1 cellular context compared by ENCODE assay signal in the genomic region with DNA sequence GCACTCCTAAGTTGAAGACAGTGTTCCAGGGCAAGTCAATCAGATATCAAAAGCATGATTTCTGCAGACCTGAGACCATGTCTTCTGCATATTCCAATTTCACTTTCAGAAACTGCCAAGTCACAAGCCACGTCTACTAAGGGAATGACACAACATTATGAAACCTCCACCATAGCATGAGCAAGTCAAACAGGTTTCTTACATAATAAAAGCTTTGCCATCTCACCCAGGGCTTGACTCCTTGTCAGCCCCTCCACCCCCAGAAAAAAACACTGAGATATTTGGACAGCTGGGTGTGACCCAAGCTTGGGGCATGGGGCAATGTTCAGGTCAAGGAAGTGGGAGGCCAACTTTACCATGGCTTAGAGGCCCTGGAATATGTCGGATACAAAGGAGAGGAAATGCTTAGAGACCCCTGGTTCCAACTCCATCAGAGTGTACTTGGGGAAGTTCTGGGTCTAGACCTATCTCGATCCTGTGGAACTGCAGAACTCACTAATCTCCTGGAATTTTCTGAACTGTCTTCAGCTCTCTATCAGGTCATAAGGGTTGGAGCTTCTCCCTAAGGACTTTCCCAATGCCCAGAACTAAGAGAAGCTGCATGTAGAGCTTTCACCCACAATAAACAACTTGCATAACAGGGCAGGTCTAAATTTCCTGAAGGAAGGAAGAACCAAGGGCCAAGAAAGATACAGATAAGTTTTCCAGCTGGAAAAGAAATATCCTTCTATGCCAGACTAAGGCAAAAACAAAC.
TF ChIP-seq lines count a peak whose summit lies in the region.

No MANE protein-coding gene starts in this region.

TF ChIP-seq in K562, 482 proteins besides CTCF, POLR2A, EP300 and RAD21 (continued from another document):
- TF ChIP-seq, protein P1, sequence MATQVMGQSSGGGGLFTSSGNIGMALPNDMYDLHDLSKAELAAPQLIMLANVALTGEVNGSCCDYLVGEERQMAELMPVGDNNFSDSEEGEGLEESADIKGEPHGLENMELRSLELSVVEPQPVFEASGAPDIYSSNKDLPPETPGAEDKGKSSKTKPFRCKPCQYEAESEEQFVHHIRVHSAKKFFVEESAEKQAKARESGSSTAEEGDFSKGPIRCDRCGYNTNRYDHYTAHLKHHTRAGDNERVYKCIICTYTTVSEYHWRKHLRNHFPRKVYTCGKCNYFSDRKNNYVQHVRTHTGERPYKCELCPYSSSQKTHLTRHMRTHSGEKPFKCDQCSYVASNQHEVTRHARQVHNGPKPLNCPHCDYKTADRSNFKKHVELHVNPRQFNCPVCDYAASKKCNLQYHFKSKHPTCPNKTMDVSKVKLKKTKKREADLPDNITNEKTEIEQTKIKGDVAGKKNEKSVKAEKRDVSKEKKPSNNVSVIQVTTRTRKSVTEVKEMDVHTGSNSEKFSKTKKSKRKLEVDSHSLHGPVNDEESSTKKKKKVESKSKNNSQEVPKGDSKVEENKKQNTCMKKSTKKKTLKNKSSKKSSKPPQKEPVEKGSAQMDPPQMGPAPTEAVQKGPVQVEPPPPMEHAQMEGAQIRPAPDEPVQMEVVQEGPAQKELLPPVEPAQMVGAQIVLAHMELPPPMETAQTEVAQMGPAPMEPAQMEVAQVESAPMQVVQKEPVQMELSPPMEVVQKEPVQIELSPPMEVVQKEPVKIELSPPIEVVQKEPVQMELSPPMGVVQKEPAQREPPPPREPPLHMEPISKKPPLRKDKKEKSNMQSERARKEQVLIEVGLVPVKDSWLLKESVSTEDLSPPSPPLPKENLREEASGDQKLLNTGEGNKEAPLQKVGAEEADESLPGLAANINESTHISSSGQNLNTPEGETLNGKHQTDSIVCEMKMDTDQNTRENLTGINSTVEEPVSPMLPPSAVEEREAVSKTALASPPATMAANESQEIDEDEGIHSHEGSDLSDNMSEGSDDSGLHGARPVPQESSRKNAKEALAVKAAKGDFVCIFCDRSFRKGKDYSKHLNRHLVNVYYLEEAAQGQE (CRISPR knock-in tag; IDR thresholded peaks at IDR 0.05; ENCODE audit: low read depth), result peak; percentile 66; the same call in 1 of the 2 replicates
- TF ChIP-seq FOSL1 (tag; conservative IDR thresholded peaks at IDR 0.05) (peak; percentile 76), NR4A1 (CRISPR knock-in tag; IDR thresholded peaks at IDR 0.05) (no peak), NR4A1 (tag; IDR thresholded peaks at IDR 0.05) (peak; percentile 90), ZNF197 (CRISPR knock-in tag; IDR thresholded peaks at IDR 0.05; ENCODE audit: low read depth) (peak; percentile 37; the same call in 1 of the 2 replicates), SP2 (IDR thresholded peaks at IDR 0.05; ENCODE audit: extremely low read depth, low read depth, low read length, poor library complexity, severe bottlenecking) (no peak), ZNF668 (CRISPR knock-in tag; IDR thresholded peaks at IDR 0.05) (peak; percentile 6; the same call in 1 of the 2 replicates)
- TF ChIP-seq, protein P2, sequence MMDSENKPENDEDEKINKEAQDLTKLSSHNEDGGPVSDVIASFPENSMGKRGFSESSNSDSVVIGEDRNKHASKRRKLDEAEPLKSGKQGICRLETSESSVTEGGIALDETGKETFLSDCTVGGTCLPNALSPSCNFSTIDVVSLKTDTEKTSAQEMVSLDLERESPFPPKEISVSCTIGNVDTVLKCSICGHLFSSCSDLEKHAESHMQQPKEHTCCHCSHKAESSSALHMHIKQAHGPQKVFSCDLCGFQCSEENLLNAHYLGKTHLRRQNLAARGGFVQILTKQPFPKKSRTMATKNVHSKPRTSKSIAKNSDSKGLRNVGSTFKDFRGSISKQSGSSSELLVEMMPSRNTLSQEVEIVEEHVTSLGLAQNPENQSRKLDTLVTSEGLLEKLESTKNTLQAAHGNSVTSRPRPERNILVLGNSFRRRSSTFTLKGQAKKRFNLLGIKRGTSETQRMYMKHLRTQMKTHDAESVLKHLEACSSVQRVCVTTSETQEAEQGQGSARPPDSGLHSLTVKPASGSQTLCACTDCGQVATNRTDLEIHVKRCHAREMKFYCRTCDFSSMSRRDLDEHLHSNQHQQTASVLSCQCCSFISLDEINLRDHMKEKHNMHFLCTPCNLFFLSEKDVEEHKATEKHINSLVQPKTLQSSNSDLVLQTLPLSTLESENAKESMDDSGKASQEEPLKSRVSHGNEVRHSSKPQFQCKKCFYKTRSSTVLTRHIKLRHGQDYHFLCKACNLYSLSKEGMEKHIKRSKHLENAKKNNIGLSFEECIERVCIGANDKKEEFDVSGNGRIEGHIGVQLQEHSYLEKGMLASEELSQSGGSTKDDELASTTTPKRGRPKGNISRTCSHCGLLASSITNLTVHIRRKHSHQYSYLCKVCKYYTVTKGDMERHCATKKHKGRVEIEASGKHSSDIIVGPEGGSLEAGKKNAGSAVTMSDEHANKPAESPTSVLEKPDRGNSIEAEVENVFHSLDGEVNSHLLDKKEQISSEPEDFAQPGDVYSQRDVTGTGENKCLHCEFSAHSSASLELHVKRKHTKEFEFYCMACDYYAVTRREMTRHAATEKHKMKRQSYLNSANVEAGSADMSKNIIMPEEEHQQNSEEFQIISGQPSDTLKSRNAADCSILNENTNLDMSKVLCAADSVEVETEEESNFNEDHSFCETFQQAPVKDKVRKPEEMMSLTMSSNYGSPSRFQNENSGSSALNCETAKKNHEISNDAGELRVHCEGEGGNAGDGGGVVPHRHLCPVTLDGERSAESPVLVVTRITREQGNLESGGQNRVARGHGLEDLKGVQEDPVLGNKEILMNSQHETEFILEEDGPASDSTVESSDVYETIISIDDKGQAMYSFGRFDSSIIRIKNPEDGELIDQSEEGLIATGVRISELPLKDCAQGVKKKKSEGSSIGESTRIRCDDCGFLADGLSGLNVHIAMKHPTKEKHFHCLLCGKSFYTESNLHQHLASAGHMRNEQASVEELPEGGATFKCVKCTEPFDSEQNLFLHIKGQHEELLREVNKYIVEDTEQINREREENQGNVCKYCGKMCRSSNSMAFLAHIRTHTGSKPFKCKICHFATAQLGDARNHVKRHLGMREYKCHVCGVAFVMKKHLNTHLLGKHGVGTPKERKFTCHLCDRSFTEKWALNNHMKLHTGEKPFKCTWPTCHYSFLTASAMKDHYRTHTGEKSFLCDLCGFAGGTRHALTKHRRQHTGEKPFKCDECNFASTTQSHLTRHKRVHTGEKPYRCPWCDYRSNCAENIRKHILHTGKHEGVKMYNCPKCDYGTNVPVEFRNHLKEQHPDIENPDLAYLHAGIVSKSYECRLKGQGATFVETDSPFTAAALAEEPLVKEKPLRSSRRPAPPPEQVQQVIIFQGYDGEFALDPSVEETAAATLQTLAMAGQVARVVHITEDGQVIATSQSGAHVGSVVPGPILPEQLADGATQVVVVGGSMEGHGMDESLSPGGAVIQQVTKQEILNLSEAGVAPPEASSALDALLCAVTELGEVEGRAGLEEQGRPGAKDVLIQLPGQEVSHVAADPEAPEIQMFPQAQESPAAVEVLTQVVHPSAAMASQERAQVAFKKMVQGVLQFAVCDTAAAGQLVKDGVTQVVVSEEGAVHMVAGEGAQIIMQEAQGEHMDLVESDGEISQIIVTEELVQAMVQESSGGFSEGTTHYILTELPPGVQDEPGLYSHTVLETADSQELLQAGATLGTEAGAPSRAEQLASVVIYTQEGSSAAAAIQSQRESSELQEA (IDR thresholded peaks at IDR 0.05; ENCODE audit: low read depth), result no peak
- TF ChIP-seq, protein P3, sequence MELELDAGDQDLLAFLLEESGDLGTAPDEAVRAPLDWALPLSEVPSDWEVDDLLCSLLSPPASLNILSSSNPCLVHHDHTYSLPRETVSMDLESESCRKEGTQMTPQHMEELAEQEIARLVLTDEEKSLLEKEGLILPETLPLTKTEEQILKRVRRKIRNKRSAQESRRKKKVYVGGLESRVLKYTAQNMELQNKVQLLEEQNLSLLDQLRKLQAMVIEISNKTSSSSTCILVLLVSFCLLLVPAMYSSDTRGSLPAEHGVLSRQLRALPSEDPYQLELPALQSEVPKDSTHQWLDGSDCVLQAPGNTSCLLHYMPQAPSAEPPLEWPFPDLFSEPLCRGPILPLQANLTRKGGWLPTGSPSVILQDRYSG (tag; conservative IDR thresholded peaks at IDR 0.05; ENCODE audit: low read depth), result peak; percentile 88
- TF ChIP-seq, protein P4, sequence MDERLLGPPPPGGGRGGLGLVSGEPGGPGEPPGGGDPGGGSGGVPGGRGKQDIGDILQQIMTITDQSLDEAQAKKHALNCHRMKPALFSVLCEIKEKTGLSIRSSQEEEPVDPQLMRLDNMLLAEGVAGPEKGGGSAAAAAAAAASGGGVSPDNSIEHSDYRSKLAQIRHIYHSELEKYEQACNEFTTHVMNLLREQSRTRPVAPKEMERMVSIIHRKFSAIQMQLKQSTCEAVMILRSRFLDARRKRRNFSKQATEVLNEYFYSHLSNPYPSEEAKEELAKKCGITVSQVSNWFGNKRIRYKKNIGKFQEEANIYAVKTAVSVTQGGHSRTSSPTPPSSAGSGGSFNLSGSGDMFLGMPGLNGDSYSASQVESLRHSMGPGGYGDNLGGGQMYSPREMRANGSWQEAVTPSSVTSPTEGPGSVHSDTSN (CRISPR knock-in tag; IDR thresholded peaks at IDR 0.05; ENCODE audit: low read depth), result no peak
- TF ChIP-seq, protein P4 (tag; conservative IDR thresholded peaks at IDR 0.05; ENCODE audit: low read depth), result peak; percentile 37; the same call in 1 of the 2 replicates
